9 cellular contexts compared by ENCODE assay signal in genomic region chr6:26183237-26183580, GRCh38.
DNase-seq lines count a peak whose midpoint lies in the region; ATAC-seq and TF ChIP-seq lines count a peak whose summit lies in the region.
"Had no signal": no experiment of that assay in that cellular context is flagged by ENCODE, and none has a peak within 500 bp of the region (broad histone marks: within the 10 kb centered on the region; RNA-seq: fewer than 3 reads in every experiment).

No MANE protein-coding gene starts in this region.

- H3K36me3 ChIP-seq in CD4-positive, alpha-beta memory T cell (ENCODE audit: insufficient read depth, low read length) = no peaks in the 10 kb centered on the region
- H3K36me3 ChIP-seq: MG63 had no signal

- peaks cover 0 to under 1% of the 10 kb centered on the region in 2 donors for H3K36me3 Mint-ChIP-seq in CD4-positive, alpha-beta memory T cell
- no peaks in the 10 kb centered on the region for H3K36me3 Mint-ChIP-seq in activated CD4-positive, alpha-beta memory T cell treated with anti-CD3 and anti-CD28 coated beads, Interleukin-2, amount 10 ng/mL, durations not matched to agents 7 days and 5 days (ENCODE audit: low read depth)
- no peaks in the 10 kb centered on the region for H3K36me3 Mint-ChIP-seq in progenitor cell of endocrine pancreas (ENCODE audit: insufficient read depth)

- H3K9me3 Mint-ChIP-seq in CD4-positive, alpha-beta memory T cell = no peaks in the 10 kb centered on the region
- no peaks in the 10 kb centered on the region for H3K9me3 Mint-ChIP-seq in activated CD4-positive, alpha-beta memory T cell treated with anti-CD3 and anti-CD28 coated beads, Interleukin-2, amount 10 ng/mL, durations not matched to agents 7 days and 5 days
- no peaks in the 10 kb centered on the region for H3K9me3 Mint-ChIP-seq in progenitor cell of endocrine pancreas (ENCODE audit: low read depth)

- ATAC-seq in foreskin keratinocyte = peak; percentile 6
- no peak for ATAC-seq in GM21360 (IDR thresholded peaks at IDR 0.05; ENCODE audit: unreplicated experiment)
- no peak for ATAC-seq in HG02870 (IDR thresholded peaks at IDR 0.05; ENCODE audit: unreplicated experiment)
- no peak for ATAC-seq in GM18867 (IDR thresholded peaks at IDR 0.05; ENCODE audit: unreplicated experiment)

- H3K4me3 ChIP-seq in CD4-positive, alpha-beta memory T cell (ENCODE audit: low read length in 2 of 2) = peak overlapping the region; percentile 2 to 69

- H3K27ac Mint-ChIP-seq in CD4-positive, alpha-beta memory T cell = peak overlapping the region; percentile 78 to 99 (median 95)
- peak overlapping the region; percentile 92 for H3K27ac Mint-ChIP-seq in activated CD4-positive, alpha-beta memory T cell treated with anti-CD3 and anti-CD28 coated beads, Interleukin-2, amount 10 ng/mL, durations not matched to agents 7 days and 5 days
- H3K27ac Mint-ChIP-seq in progenitor cell of endocrine pancreas = peak overlapping the region; percentile 97

- H3K4me1 ChIP-seq in CD4-positive, alpha-beta memory T cell (ENCODE audit: insufficient read depth, low read length) = peaks cover 41% of the 10 kb centered on the region
- no peaks in the 10 kb centered on the region for H3K4me1 ChIP-seq in foreskin keratinocyte

- H3K27me3 ChIP-seq in CD4-positive, alpha-beta memory T cell (ENCODE audit: insufficient read depth, low read length) = no peaks in the 10 kb centered on the region
- H3K27me3 ChIP-seq in foreskin keratinocyte = no peaks in the 10 kb centered on the region
- H3K27me3 ChIP-seq: MG63 had no signal

- peak overlapping the region; percentile 90 to 100 (median 96) for H3K4me3 Mint-ChIP-seq in CD4-positive, alpha-beta memory T cell
- H3K4me3 Mint-ChIP-seq in activated CD4-positive, alpha-beta memory T cell treated with anti-CD3 and anti-CD28 coated beads, Interleukin-2, amount 10 ng/mL, durations not matched to agents 7 days and 5 days = peak overlapping the region; percentile 75
- H3K4me3 Mint-ChIP-seq in progenitor cell of endocrine pancreas (ENCODE audit: low read depth) = peak overlapping the region; percentile 85

- CTCF ChIA-PET in CD4-positive, alpha-beta memory T cell (lab: Charles Lee; ENCODE audit: partially characterized antibody) = interaction anchor here (0.7 to 2.6 kb wide), 20 partner anchors 10 to 157 kb away, joined by 3 to 42 read pairs (median 4); a partner anchor contains a TSS
- CTCF ChIA-PET in activated CD4-positive, alpha-beta memory T cell treated with anti-CD3 and anti-CD28 coated beads, Interleukin-2, amount 10 ng/mL, durations not matched to agents 7 days and 5 days (lab: Charles Lee) = interaction anchor here (0.8 to 2.7 kb wide), 12 partner anchors 10 to 152 kb away, joined by 3 to 34 read pairs (median 4); a partner anchor contains a TSS

- H3K27ac ChIP-seq in CD4-positive, alpha-beta memory T cell (ENCODE audit: low read depth, low read length) = peak overlapping the region; percentile 67
- H3K27ac ChIP-seq in foreskin keratinocyte = no peak overlapping the region

- no peaks in the 10 kb centered on the region for H3K27me3 Mint-ChIP-seq in CD4-positive, alpha-beta memory T cell
- no peaks in the 10 kb centered on the region for H3K27me3 Mint-ChIP-seq in activated CD4-positive, alpha-beta memory T cell treated with anti-CD3 and anti-CD28 coated beads, Interleukin-2, amount 10 ng/mL, durations not matched to agents 7 days and 5 days
- H3K27me3 Mint-ChIP-seq in progenitor cell of endocrine pancreas = no peaks in the 10 kb centered on the region

- peaks cover 28 to 48% (median 35%) of the 10 kb centered on the region in 4 donors for H3K4me1 Mint-ChIP-seq in CD4-positive, alpha-beta memory T cell
- peaks cover 65% of the 10 kb centered on the region for H3K4me1 Mint-ChIP-seq in activated CD4-positive, alpha-beta memory T cell treated with anti-CD3 and anti-CD28 coated beads, Interleukin-2, amount 10 ng/mL, durations not matched to agents 7 days and 5 days
- peaks cover 30% of the 10 kb centered on the region for H3K4me1 Mint-ChIP-seq in progenitor cell of endocrine pancreas (ENCODE audit: low read depth)

- no peak for TF ChIP-seq CTCF in foreskin keratinocyte (conservative IDR thresholded peaks at IDR 0.05)
- TF ChIP-seq CTCF in progenitor cell of endocrine pancreas (IDR thresholded peaks at IDR 0.05; ENCODE audit: unreplicated experiment) = no peak

- POLR2A ChIA-PET in CD4-positive, alpha-beta memory T cell (lab: Charles Lee; ENCODE audit: partially characterized antibody) = interaction anchor here (0.7 to 20.9 kb wide), 41 partner anchors 13 to 1710 kb away, joined by 3 to 2476 read pairs (median 8); partner anchors contain the start of gene HMGN4
- POLR2A ChIA-PET in activated CD4-positive, alpha-beta memory T cell treated with anti-CD3 and anti-CD28 coated beads, Interleukin-2, amount 10 ng/mL, durations not matched to agents 7 days and 5 days (lab: Charles Lee) = interaction anchor here (0.6 to 19.5 kb wide), 38 partner anchors 12 to 1897 kb away, joined by 3 to 1293 read pairs (median 8); partner anchors contain the start of genes HMGN4 and ZNF165

- no peaks in the 10 kb centered on the region for H3K9me3 ChIP-seq in CD4-positive, alpha-beta memory T cell (ENCODE audit: control insufficient read depth in 1 of 2, low read length in 2 of 2)
- H3K9me3 ChIP-seq: MG63 had no signal

- DNase-seq in CD4-positive, alpha-beta memory T cell = no peak
- DNase-seq in activated CD4-positive, alpha-beta memory T cell treated with anti-CD3 and anti-CD28 coated beads, Interleukin-2, amount 10 ng/mL, durations not matched to agents 7 days and 5 days = no peak
- DNase-seq in foreskin keratinocyte (no peak), progenitor cell of endocrine pancreas (ENCODE audit: low spot score, unreplicated experiment) (no peak), SIG-M5 treated with dmso at 0.1 percent for 504 hours (lab: John Stamatoyannopoulos, UW; ENCODE audit: unreplicated experiment) (no peak)

- intact Hi-C loops in CD4-positive, alpha-beta memory T cell (cut with micrococcal nuclease) = loop anchor here (1.0 to 5.0 kb wide), 3 partner anchors 8 to 149 kb away; a partner anchor contains a TSS
